1 cellular context compared by ENCODE assay signal in genomic region chr2:127174176-127174575, GRCh38.
TF ChIP-seq lines count a peak whose summit lies in the region.

No MANE protein-coding gene starts in this region.

TF ChIP-seq in H1, 55 proteins besides CTCF, POLR2A, EP300 and RAD21:
- TF ChIP-seq CHD7 (IDR thresholded peaks at IDR 0.05; ENCODE audit: insufficient replicate concordance, low read length): no peak
- no peak for TF ChIP-seq SAP30 (IDR thresholded peaks at IDR 0.05; ENCODE audit: insufficient read depth, insufficient replicate concordance, low read length)
- no peak for TF ChIP-seq TAF1 (IDR thresholded peaks at IDR 0.05; ENCODE audit: low read depth, low read length)
- no peak for TF ChIP-seq TAF7 (optimal IDR thresholded peaks at IDR 0.05; ENCODE audit: borderline replicate concordance, low read depth, low read length)
- no peak for TF ChIP-seq NANOG (IDR thresholded peaks at IDR 0.05; ENCODE audit: insufficient read depth, low read depth, low read length, poor library complexity, severe bottlenecking)
- TF ChIP-seq ATF2 (IDR thresholded peaks at IDR 0.05; ENCODE audit: low read length): no peak
- TF ChIP-seq PHF8 (conservative IDR thresholded peaks at IDR 0.05; ENCODE audit: low read depth, low read length): no peak
- TF ChIP-seq CHD1 (IDR thresholded peaks at IDR 0.05; ENCODE audit: low read depth, low read length): no peak
- no peak for TF ChIP-seq CBX5 (IDR thresholded peaks at IDR 0.05; ENCODE audit: low read depth, low read length)
- TF ChIP-seq JUND (IDR thresholded peaks at IDR 0.05; ENCODE audit: low read length): no peak
- no peak for TF ChIP-seq GABPA (IDR thresholded peaks at IDR 0.05; ENCODE audit: borderline replicate concordance, insufficient read depth, low read length)
- no peak for TF ChIP-seq BCL11A (IDR thresholded peaks at IDR 0.05; ENCODE audit: low read depth in 2 of 2, low read length in 2 of 2)
- no peak for TF ChIP-seq EGR1 (IDR thresholded peaks at IDR 0.05; ENCODE audit: borderline replicate concordance, low read depth, low read length)
- TF ChIP-seq SP2 (IDR thresholded peaks at IDR 0.05; ENCODE audit: low read length): no peak
- no peak for TF ChIP-seq POLR2AphosphoS5 (IDR thresholded peaks at IDR 0.05; ENCODE audit: low read depth, low read length)
- no peak for TF ChIP-seq TEAD4 (IDR thresholded peaks at IDR 0.05; ENCODE audit: low read depth, low read length)
- TF ChIP-seq YY1 (IDR thresholded peaks at IDR 0.05; ENCODE audit: low read depth, low read length): no peak
